In the genomic region with DNA sequence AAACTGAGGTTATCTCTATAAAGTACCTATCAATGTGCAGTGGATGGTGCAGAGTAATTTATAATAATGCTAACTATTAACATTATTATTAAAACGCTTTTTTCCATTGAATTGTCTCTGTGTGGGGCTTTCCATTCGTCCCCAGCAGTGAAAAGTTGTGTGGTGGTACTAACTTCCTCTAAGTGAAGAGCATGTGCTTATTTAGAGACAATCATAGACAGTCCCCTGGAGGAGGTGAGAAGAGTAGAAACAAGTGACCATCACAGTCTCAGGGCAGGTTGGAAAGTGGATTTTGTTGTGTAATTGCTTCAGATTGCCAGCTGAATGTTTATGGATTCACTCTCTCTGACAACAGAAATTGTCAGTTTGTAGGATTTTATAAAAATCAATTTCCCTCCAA, we compare ENCODE assay signal across 7 cellular contexts. TPM values are rescaled to one million over a fixed set of nuclear protein-coding genes. Genes with fewer than 3 reads are reported as not detected.
"Had no signal": no experiment of that assay in that cellular context is flagged by ENCODE, and none has a peak within 500 bp of the region (broad histone marks: within the 10 kb centered on the region; RNA-seq: fewer than 3 reads in every experiment).

No MANE protein-coding gene starts in this region.

RNA-seq across cellular contexts. Expression of gene OR2A42, which starts 8.4 kb away (rescaled TPM):
- total RNA-seq: temporal lobe, testis, tibial nerve, transverse colon, upper lobe of right lung, vagina had no signal
- polyA plus RNA-seq: stomach had no signal
